In the genomic region with DNA sequence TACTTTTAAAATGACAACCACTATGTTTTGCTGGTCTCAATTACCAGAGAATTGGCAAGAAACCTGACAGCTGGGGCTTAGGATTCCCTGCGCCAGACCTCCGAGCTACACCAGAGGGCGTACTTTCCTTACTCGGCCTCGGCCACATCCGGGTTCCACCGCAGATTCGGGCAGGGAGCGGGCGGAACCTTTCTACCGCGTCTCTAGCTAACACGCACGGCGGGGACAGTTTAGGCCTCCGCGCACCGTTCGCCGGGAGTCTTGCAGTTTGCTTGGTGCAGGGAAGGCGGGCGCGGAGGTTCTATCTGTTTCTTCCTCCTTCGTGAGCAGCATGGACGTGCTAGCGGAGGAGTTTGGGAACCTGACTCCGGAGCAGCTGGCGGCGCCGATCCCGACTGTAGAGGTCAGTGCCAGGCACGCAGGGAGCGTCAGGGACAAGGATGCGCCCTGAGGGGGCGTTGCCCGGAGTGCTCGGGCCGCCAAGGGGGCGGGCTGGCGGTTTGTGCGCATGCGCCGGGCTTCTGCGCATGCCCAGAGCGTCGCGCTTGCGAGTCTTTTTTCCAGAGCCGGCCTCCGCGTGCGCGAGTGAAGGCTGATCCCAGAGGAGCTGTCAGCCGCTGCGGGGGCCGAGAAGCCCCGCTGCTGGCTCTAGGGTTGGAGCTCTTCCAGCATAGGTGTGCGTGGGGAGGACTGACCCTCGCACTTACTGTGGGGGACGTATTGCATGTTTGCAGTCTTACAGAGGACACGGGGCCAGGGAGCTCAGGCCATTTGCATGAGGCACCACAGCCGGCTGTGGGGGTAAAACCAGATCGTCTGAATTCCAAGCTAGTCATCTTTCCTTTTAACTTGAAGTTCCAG, we compare ENCODE assay signal across 8 cellular contexts. TPM values are rescaled to one million over a fixed set of nuclear protein-coding genes. Genes with fewer than 3 reads are reported as not detected.
DNase-seq lines count a peak whose midpoint lies in the region; ATAC-seq and TF ChIP-seq lines count a peak whose summit lies in the region.

A gene (plus strand): TSS at position 200 of the 861 bp plus-strand sequence. CDS start 132 bp downstream, at position 332.

- H3K9me3 Mint-ChIP-seq in T-helper 1 cell treated with Interleukin-12 subunit alpha and Interleukin-12 subunit beta and Interleukin-4 antibody, amounts not matched to agents 30 μg/mL and 1 μg/mL, for 36 hours, result no peaks in the 10 kb centered on the region

- peak; percentile 93 for DNase-seq in GM13977 (ENCODE audit: low spot score)
- peak; percentile 89 for DNase-seq in NCI-H146 treated with DMSO at 0.1 percent for 48 hours (lab: John Stamatoyannopoulos, UW; ENCODE audit: unreplicated experiment)
- DNase-seq in left ventricle myocardium superior, result peak; percentile 96
- peak; percentile 96 to 98 for DNase-seq in psoas muscle
- DNase-seq in uterus, result peak; percentile 96 to 97

- H3K36me3 Mint-ChIP-seq in T-helper 1 cell treated with Interleukin-12 subunit alpha and Interleukin-12 subunit beta and Interleukin-4 antibody, amounts not matched to agents 30 μg/mL and 1 μg/mL, for 36 hours (ENCODE audit: low read depth), result no peaks in the 10 kb centered on the region

- WGBS in psoas muscle, 3 donors, result 0 to 1% (median 0%) methylated on average over 60 to 63 of the region's 63 CpGs

- H3K27me3 Mint-ChIP-seq in T-helper 1 cell treated with Interleukin-12 subunit alpha and Interleukin-12 subunit beta and Interleukin-4 antibody, amounts not matched to agents 30 μg/mL and 1 μg/mL, for 36 hours (ENCODE audit: low read depth), result no peaks in the 10 kb centered on the region

- H3K36me3 ChIP-seq in psoas muscle (ENCODE audit: insufficient read depth in 1 of 2, low read depth in 1 of 2) (no peaks in the 10 kb centered on the region), uterus (no peaks in the 10 kb centered on the region)

- ATAC-seq in HG02884 (IDR thresholded peaks at IDR 0.05; ENCODE audit: unreplicated experiment) (peak; percentile 88), left ventricle myocardium superior (peak; percentile 95), psoas muscle (peak; percentile 92 to 94 (median 93))

- H3K4me1 Mint-ChIP-seq in T-helper 1 cell treated with Interleukin-12 subunit alpha and Interleukin-12 subunit beta and Interleukin-4 antibody, amounts not matched to agents 30 μg/mL and 1 μg/mL, for 36 hours (ENCODE audit: low read depth), result peaks cover 12% of the 10 kb centered on the region

- in situ Hi-C loops in GM13977 (cut with MboI; ENCODE audit: low pct_unique_long_range_greater_than_20kb, low sequenced_read_pairs, unreplicated experiment), result no loop called here

- H3K9me3 ChIP-seq in psoas muscle (no peaks in the 10 kb centered on the region), uterus (no peaks in the 10 kb centered on the region)

- H3K27ac Mint-ChIP-seq in T-helper 1 cell treated with Interleukin-12 subunit alpha and Interleukin-12 subunit beta and Interleukin-4 antibody, amounts not matched to agents 30 μg/mL and 1 μg/mL, for 36 hours, result peak within 1 kb of the TSS; percentile 90

- TF ChIP-seq CTCF in GM13977 (IDR thresholded peaks at IDR 0.05; ENCODE audit: extremely low read depth, insufficient read depth, missing control alignments) (peak; percentile 83), psoas muscle (IDR thresholded peaks at IDR 0.05) (peak; percentile 87), uterus (IDR thresholded peaks at IDR 0.05) (peak; percentile 81 to 90 (median 86))

- H3K27ac ChIP-seq in angular gyrus (ENCODE audit: low read depth, low read length) (peak within 1 kb of the TSS; percentile 96), psoas muscle (peak within 1 kb of the TSS; percentile 96), uterus (peak within 1 kb of the TSS; percentile 89 to 92)

- H3K27me3 ChIP-seq in psoas muscle (ENCODE audit: insufficient read depth in 3 of 3, low read length in 2 of 3), result no peaks in the 10 kb centered on the region
- H3K27me3 ChIP-seq in uterus, result no peaks in the 10 kb centered on the region

- H3K4me3 ChIP-seq in psoas muscle (peak within 1 kb of the TSS; percentile 72), uterus (peak within 1 kb of the TSS; percentile 85 to 90)

- intact Hi-C loops in left ventricle myocardium superior (cut with micrococcal nuclease), result no loop called here
- intact Hi-C loops in psoas muscle (cut with DNase I), result loop anchor here in 1 of 2 donors (5.0 kb wide), 1 partner anchor 50 kb away; no protein-coding TSS in a partner anchor
- intact Hi-C loops in uterus (cut with DNase I; ENCODE audit: low total_unique reads), result no loop called here

- H3K4me1 ChIP-seq in psoas muscle, result peaks cover 14% of the 10 kb centered on the region
- H3K4me1 ChIP-seq in uterus, result peaks cover 0 to 6% of the 10 kb centered on the region in 2 donors

- peak; percentile 48 to 77 for TF ChIP-seq POLR2A in uterus (IDR thresholded peaks at IDR 0.05)

- H3K4me3 Mint-ChIP-seq in T-helper 1 cell treated with Interleukin-12 subunit alpha and Interleukin-12 subunit beta and Interleukin-4 antibody, amounts not matched to agents 30 μg/mL and 1 μg/mL, for 36 hours, result peak within 1 kb of the TSS; percentile 82

RNA-seq across cellular contexts. Expression of the gene that starts here (rescaled TPM):
- 7.5 TPM for total RNA-seq in left ventricle myocardium superior
- total RNA-seq in psoas muscle, result 10 to 100 TPM in 1 of 4 donors, 1 to 10 TPM in 3; 4.3 to 14.0 (median 8.4) TPM
- polyA plus RNA-seq in psoas muscle, result 1 to 10 TPM; 3.6 to 6.7 (median 5.3) TPM
- total RNA-seq in uterus, result 10 to 100 TPM in 2 of 4 donors, 1 to 10 TPM in 2; 8.8 to 20.7 (median 11.0) TPM

Comparison
In these comparisons a context has a peak if more than half of its experiments do, and no peak if none do; other contexts are left out.
1. Peak in every context shown above with its lines: DNase-seq, ATAC-seq, H3K4me3 ChIP-seq and H3K27ac ChIP-seq.